ENCODE assay signal across 10 cellular contexts in the genomic region with DNA sequence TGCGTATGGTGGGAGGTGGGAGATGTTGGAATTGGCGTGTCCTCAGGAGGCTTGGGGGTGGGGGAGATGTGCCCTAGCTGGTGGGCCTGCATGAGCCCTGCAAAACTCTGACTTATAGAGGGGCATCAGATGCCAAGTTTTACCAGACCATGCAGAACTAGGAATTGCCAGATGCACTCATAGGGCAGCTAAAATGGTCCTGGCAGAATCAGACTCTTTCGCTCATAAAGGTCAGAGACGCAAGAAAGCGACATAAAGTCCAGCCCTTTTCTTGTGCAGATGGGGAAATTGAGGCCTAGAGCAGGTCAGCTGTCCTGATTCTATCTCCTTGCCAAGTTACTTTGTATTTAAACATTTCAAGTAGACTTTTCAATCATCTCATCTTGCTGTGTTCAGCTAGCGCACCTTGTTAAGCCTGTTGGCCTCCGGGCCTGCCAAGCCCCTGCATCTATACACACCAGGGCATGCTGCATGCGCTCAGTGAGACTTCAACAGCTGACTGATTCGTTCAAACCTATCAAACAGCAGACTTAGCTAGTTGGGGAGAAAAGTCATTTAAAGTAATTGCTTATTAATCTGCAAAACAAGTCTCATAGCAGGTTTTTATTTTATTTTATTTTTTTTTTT. TPM values are rescaled to one million over a fixed set of nuclear protein-coding genes. Genes with fewer than 3 reads are reported as not detected.
DNase-seq lines count a peak whose midpoint lies in the region; ATAC-seq, FAIRE-seq and TF ChIP-seq lines count a peak whose summit lies in the region.
"Had no signal": no experiment of that assay in that cellular context is flagged by ENCODE, and none has a peak within 500 bp of the region (broad histone marks: within the 10 kb centered on the region; RNA-seq: fewer than 3 reads in every experiment).

No MANE protein-coding gene starts in this region.

- CTCF ChIA-PET in K562 (lab: Yijun Ruan, JAX; ENCODE audit: low intra/inter-chr PET ratio) = interaction anchor here (0.9 to 4.3 kb wide), 5 partner anchors 16 to 312 kb away, joined by 3 to 73 read pairs (median 4); no protein-coding TSS in a partner anchor

- no peak overlapping the region for H2AFZ ChIP-seq in K562 (ENCODE audit: low read depth, low read length)
- no peak overlapping the region for H2AFZ ChIP-seq in mesenchymal stem cell (ENCODE audit: low read depth, low read length)

- H3K9ac ChIP-seq in K562 (ENCODE audit: insufficient read depth in 1 of 2, low read depth in 2 of 2, low read length in 2 of 2) = no peak overlapping the region
- H3K9ac ChIP-seq in mesenchymal stem cell (ENCODE audit: low read length) = peak overlapping the region; percentile 40
- H3K9ac ChIP-seq in subcutaneous abdominal adipose tissue (ENCODE audit: low read length in 5 of 5) = no peak overlapping the region

- no peaks in the 10 kb centered on the region for H3K79me1 ChIP-seq in mesenchymal stem cell (replicated peaks; ENCODE audit: low read length, poor library complexity, severe bottlenecking)

- H3K36me3 ChIP-seq in K562 (ENCODE audit: control insufficient read depth, insufficient read depth, low read length) = no peaks in the 10 kb centered on the region
- no peaks in the 10 kb centered on the region for H3K36me3 ChIP-seq in mesenchymal stem cell (ENCODE audit: control insufficient read depth in 1 of 2, insufficient read depth in 2 of 2, low read depth in 1 of 2, low read length in 2 of 2)
- H3K36me3 ChIP-seq in subcutaneous abdominal adipose tissue (ENCODE audit: control insufficient read depth in 5 of 5, insufficient read depth in 5 of 5, low read length in 5 of 5) = no peaks in the 10 kb centered on the region
- H3K36me3 ChIP-seq in HAP-1 (replicated peaks) = no peaks in the 10 kb centered on the region
- H3K36me3 ChIP-seq in gastrocnemius medialis = no peaks in the 10 kb centered on the region
- H3K36me3 ChIP-seq: spleen had no signal

- intact Hi-C loops in K562 (cut with micrococcal nuclease) (loop anchor here (1.0 to 5.0 kb wide), 6 partner anchors 16 to 806 kb away; no protein-coding TSS in a partner anchor), gastrocnemius medialis (cut with DNase I; ENCODE audit: low total_unique reads) (loop anchor here (1.0 to 10.0 kb wide), 4 partner anchors 68 to 806 kb away; no protein-coding TSS in a partner anchor)

- no peak overlapping the region for H2AK5ac ChIP-seq in mesenchymal stem cell (ENCODE audit: low read length, severe bottlenecking)

- H3K18ac ChIP-seq in mesenchymal stem cell (ENCODE audit: low read depth in 1 of 2, low read length in 2 of 2) = no peak overlapping the region

- no peak overlapping the region for H2BK5ac ChIP-seq in mesenchymal stem cell (ENCODE audit: low read depth, low read length, poor library complexity, severe bottlenecking)

- no peak for TF ChIP-seq EP300 in K562 (IDR thresholded peaks at IDR 0.05; ENCODE audit: low read length)

- in situ Hi-C loops in K562 (cut with MboI) (loop anchor here (5.0 kb wide), 1 partner anchor 306 kb away; no protein-coding TSS in a partner anchor), HAP-1 (cut with MboI; ENCODE audit: low sequenced_read_pairs) (loop anchor here (5.0 to 25.0 kb wide), 2 partner anchors 306 to 801 kb away; no protein-coding TSS in a partner anchor), gastrocnemius medialis (cut with MboI; ENCODE audit: low sequenced_read_pairs in 4 of 4) (loop anchor here (5.0 to 25.0 kb wide), 6 partner anchors 306 to 826 kb away; a partner anchor contains a TSS)

- H3K4ac ChIP-seq in mesenchymal stem cell (ENCODE audit: low read depth in 1 of 2, low read length in 2 of 2) = no peak overlapping the region

- no peak overlapping the region for H2BK15ac ChIP-seq in mesenchymal stem cell (ENCODE audit: low read depth, poor library complexity, severe bottlenecking)

- H3K27ac ChIP-seq in K562 (ENCODE audit: extremely low read depth, low read depth, low read length) (no peak overlapping the region), mesenchymal stem cell (ENCODE audit: low read length, poor library complexity, severe bottlenecking) (no peak overlapping the region), subcutaneous abdominal adipose tissue (ENCODE audit: low read depth, low read length) (no peak overlapping the region), gastrocnemius medialis (no peak overlapping the region)

- no peak overlapping the region for H2BK120ac ChIP-seq in mesenchymal stem cell (ENCODE audit: low read depth, low read length)

- H3K27me3 ChIP-seq in K562 (ENCODE audit: control insufficient read depth in 2 of 2, insufficient read depth in 2 of 2, low read length in 2 of 2) (no peaks in the 10 kb centered on the region), mesenchymal stem cell (ENCODE audit: control insufficient read depth in 1 of 2, insufficient read depth in 1 of 2, low read length in 2 of 2) (peaks cover 0 to 6% of the 10 kb centered on the region in 2 experiments), subcutaneous abdominal adipose tissue (ENCODE audit: control insufficient read depth in 5 of 5, insufficient read depth in 4 of 5, low read length in 5 of 5) (no peaks in the 10 kb centered on the region), HAP-1 (ENCODE audit: low read depth) (no peaks in the 10 kb centered on the region), gastrocnemius medialis (no peaks in the 10 kb centered on the region)

- peak overlapping the region; percentile 7 for H4K8ac ChIP-seq in mesenchymal stem cell (ENCODE audit: low read length)

- no peak overlapping the region for H3K14ac ChIP-seq in mesenchymal stem cell (ENCODE audit: low read length in 2 of 2)

- no peak for ATAC-seq in K562
- ATAC-seq in gastrocnemius medialis = no peak

- H3K9me1 ChIP-seq in K562 (ENCODE audit: control insufficient read depth, insufficient read depth, low read length) = no peaks in the 10 kb centered on the region

- H3K23ac ChIP-seq in mesenchymal stem cell (ENCODE audit: low read length in 2 of 2) = no peak overlapping the region

- no peak overlapping the region for H2BK12ac ChIP-seq in mesenchymal stem cell (ENCODE audit: low read length in 2 of 2)

- H3K4me2 ChIP-seq in K562 (ENCODE audit: insufficient read depth, low read length) (no peak overlapping the region), mesenchymal stem cell (ENCODE audit: low read length, poor library complexity, severe bottlenecking) (no peak overlapping the region)

- DNase-seq in NCI-H748 (lab: John Stamatoyannopoulos, UW; ENCODE audit: unreplicated experiment) (peak; percentile 55), NCI-H748 treated with DMSO at 0.1 percent for 48 hours (lab: John Stamatoyannopoulos, UW) (no peak), K562 (ENCODE audit: extremely low read depth in 1 of 4, low spot score in 3 of 4) (no peak), mesenchymal stem cell (no peak), HAP-1 (ENCODE audit: low spot score in 2 of 2) (no peak), HUDEP-2 (lab: John Stamatoyannopoulos, UW; ENCODE audit: unreplicated experiment in 76 of 76) (no peak), gastrocnemius medialis (no peak)
- DNase-seq: cerebellar nuclear complex, spleen had no signal

- no peaks in the 10 kb centered on the region for H3K9me3 ChIP-seq in K562 (replicated peaks; ENCODE audit: control insufficient read depth, insufficient read depth, low read depth, low read length)
- no peaks in the 10 kb centered on the region for H3K9me3 ChIP-seq in mesenchymal stem cell (ENCODE audit: control insufficient read depth, low read length)
- H3K9me3 ChIP-seq in subcutaneous abdominal adipose tissue (ENCODE audit: control insufficient read depth in 5 of 5, low read length in 5 of 5) = no peaks in the 10 kb centered on the region
- no peaks in the 10 kb centered on the region for H3K9me3 ChIP-seq in HAP-1
- no peaks in the 10 kb centered on the region for H3K9me3 ChIP-seq in gastrocnemius medialis
- H3K9me3 ChIP-seq: spleen had no signal

- TF ChIP-seq RAD21 in K562 (CRISPR knock-in tag; conservative IDR thresholded peaks at IDR 0.05 in 1 of 2, IDR thresholded peaks at IDR 0.05 in 1 of 2) = no peak

- H4K91ac ChIP-seq in mesenchymal stem cell (ENCODE audit: low read length) = no peak overlapping the region

- TF ChIP-seq CTCF in K562 (IDR thresholded peaks at IDR 0.05 in 2 of 3, conservative IDR thresholded peaks at IDR 0.05 in 1 of 3; ENCODE audit: insufficient read depth in 2 of 3, low read depth in 1 of 3, low read length in 3 of 3) (no peak), gastrocnemius medialis (IDR thresholded peaks at IDR 0.05 in 4 of 5, conservative IDR thresholded peaks at IDR 0.05 in 1 of 5) (no peak)

- TF ChIP-seq POLR2A in K562 (conservative IDR thresholded peaks at IDR 0.05) (no peak), gastrocnemius medialis (IDR thresholded peaks at IDR 0.05) (no peak)

- POLR2A ChIA-PET in K562 (lab: Yijun Ruan, JAX) = interaction anchor here (0.5 to 1.6 kb wide), 5 partner anchors 23 to 312 kb away, joined by 3 to 6 read pairs (median 3); no protein-coding TSS in a partner anchor

- 75% methylated on average over 9 of the region's 9 CpGs for WGBS in K562 (ENCODE audit: insufficient coverage, low coverage, missing lambda C conversion rate)
- 92% methylated on average over 8 of the region's 9 CpGs for WGBS in mesenchymal stem cell

- H3K4me3 ChIP-seq in K562 (no peak overlapping the region), mesenchymal stem cell (ENCODE audit: insufficient read depth in 1 of 2, low read depth in 1 of 2, low read length in 2 of 2) (no peak overlapping the region), subcutaneous abdominal adipose tissue (ENCODE audit: low read depth in 1 of 5, low read length in 5 of 5) (peak overlapping the region in 4 of 5 donors; percentile 23 to 55 (median 43)), HAP-1 (no peak overlapping the region), gastrocnemius medialis (peak overlapping the region in 1 of 4 donors; percentile 20)
- H3K4me3 ChIP-seq: spleen had no signal

- no peaks in the 10 kb centered on the region for H4K20me1 ChIP-seq in K562 (replicated peaks; ENCODE audit: control insufficient read depth, insufficient read depth, low read length)

- BruUV-seq in K562 (replicated peaks; lab: Mats Ljungman, UMichigan) = no TSS peak

- no peak for FAIRE-seq in K562 (lab: Jason Lieb, UNC)

- H3K79me2 ChIP-seq in K562 (ENCODE audit: control insufficient read depth, insufficient read depth, low read length) = no peaks in the 10 kb centered on the region

- peaks cover 0 to 40% of the 10 kb centered on the region in 2 experiments; a peak in 3 of 5 replicates for H3K4me1 ChIP-seq in K562 (replicated peaks in 1 of 2; ENCODE audit: control insufficient read depth in 2 of 2, insufficient read depth in 2 of 2, low read length in 2 of 2)
- peaks cover 2% of the 10 kb centered on the region for H3K4me1 ChIP-seq in mesenchymal stem cell (ENCODE audit: control insufficient read depth, insufficient read depth, low read depth, low read length)
- peaks cover 0 to 19% (median 14%) of the 10 kb centered on the region in 5 donors for H3K4me1 ChIP-seq in subcutaneous abdominal adipose tissue (ENCODE audit: control insufficient read depth in 5 of 5, insufficient read depth in 5 of 5, low read length in 5 of 5)
- peaks cover 5% of the 10 kb centered on the region; the same call in 1 of the 2 replicates for H3K4me1 ChIP-seq in HAP-1
- no peaks in the 10 kb centered on the region for H3K4me1 ChIP-seq in gastrocnemius medialis

RNA-seq across cellular contexts. Expression of a gene that starts 34.1 kb away (rescaled TPM):
- not detected in 2 replicates for total RNA-seq in K562 (2011; cell fraction: chromatin; rRNA removed; ENCODE audit: low replicate concordance)
- total RNA-seq in K562 (2011; cell fraction: nucleolus; rRNA removed) = not detected in 2 replicates
- total RNA-seq in K562 (2011; cell fraction: nucleoplasm; rRNA removed) = not detected in 2 replicates
- total RNA-seq in K562 (2014; rRNA removed) (0.20 and 0.54 TPM in 2 replicates), K562 (2014; rRNA removed; fragmentation: Illumina TruSeq; extraction: Trizol) (0.41 and 0.47 TPM in 2 replicates), K562 (2015; rRNA removed; fragmentation: Illumina TruSeq; extraction: Trizol) (0.34 and 0.40 TPM in 2 replicates), K562 (2021) (0.38 and 0.76 TPM in 2 replicates), gastrocnemius medialis (under 1 TPM in 2 of 4 donors, not detected in 2; 0.09 to 0.85 TPM)
- polyA plus RNA-seq in K562 (2011; rRNA removed) (0.03 and 0.04 TPM in 2 replicates), K562 (2014; fragmentation: Illumina TruSeq; extraction: Trizol) (0.24 TPM in 1 of 2 replicates, not detected in the other), K562 (2014; fragmentation: Nextera tagmentation; extraction: Ambion mirVana) (under 1 TPM; 0.24 to 0.37 TPM), K562 (2014; rRNA removed) (0.04 TPM in 1 of 2 replicates, not detected in the other)
- 0.13 TPM in 1 of 2 replicates, not detected in the other for polyA plus RNA-seq in K562 (2011; cell fraction: cytosol; rRNA removed)
- not detected in 2 replicates for polyA plus RNA-seq in K562 (2011; cell fraction: nucleus; rRNA removed)
- 0.17 and 0.37 TPM in 2 replicates for polyA plus RNA-seq in K562 (2012)
- 0.11 and 0.36 TPM in 2 replicates for polyA minus RNA-seq in K562 (2011; rRNA and poly(A)+ RNA removed)
- polyA minus RNA-seq in K562 (2011; cell fraction: cytosol; rRNA and poly(A)+ RNA removed) = not detected in 2 replicates
- polyA minus RNA-seq in K562 (2011; cell fraction: nucleus; rRNA and poly(A)+ RNA removed) = not detected in 2 replicates
- polyA plus RNA-seq in mesenchymal stem cell (2013, experiment 1 of 2) = not detected
- polyA plus RNA-seq in mesenchymal stem cell (2013, experiment 2 of 2) = 0.01 TPM

Comparison
In these comparisons a context has a peak if more than half of its experiments do, and no peak if none do; other contexts are left out.
1. H3K4me3 ChIP-seq: peak in subcutaneous abdominal adipose tissue (4 of 5); none in K562 (single experiment), mesenchymal stem cell (0 of 2) and HAP-1 (single experiment).